ENCODE assay signal across 27 cellular contexts in genomic region chr13:113805431-113806103, GRCh38. TPM values are rescaled to one million over a fixed set of nuclear protein-coding genes. Genes with fewer than 3 reads are reported as not detected.
"Had no signal": no experiment of that assay in that cellular context is flagged by ENCODE, and none has a peak within 500 bp of the region (broad histone marks: within the 10 kb centered on the region; RNA-seq: fewer than 3 reads in every experiment).

No MANE protein-coding gene starts in this region.

- H3K27ac Mint-ChIP-seq: activated B cell treated with CpG ODN at 0.5 μM for 24 hours; activated CD8-positive, alpha-beta T cell treated with anti-CD3 and anti-CD28 coated beads for 36 hours; activated T-helper 17 cell treated with anti-CD3 and anti-CD28 coated beads, Interleukin-2, amount 50 U/mL, for 72 hours; dendritic cell treated with granulocyte-macrophage colony-stimulating factor and Interleukin-4, amounts not matched to agents 40 ng/mL and 50 ng/mL, for 4 days; nephron progenitor cell; stimulated activated effector memory CD8-positive, alpha-beta T cell treated with anti-CD3 and anti-CD28 coated beads, Interleukin-12 subunit alpha, Interleukin-12 subunit beta, amount 100 ng/mL, for 72 hours; stimulated activated naive CD8-positive, alpha-beta T cell treated with anti-CD3 and anti-CD28 coated beads, Interleukin-15, Interleukin-2, amounts not matched to agents 100 ng/mL and 50 ng/mL, for 24 hours had no signal

- H3K4me1 Mint-ChIP-seq: activated B cell treated with CpG ODN at 0.5 μM for 24 hours; activated T-helper 17 cell treated with anti-CD3 and anti-CD28 coated beads, Interleukin-2, amount 50 U/mL, for 72 hours had no signal

- H3K79me2 ChIP-seq: hepatocyte had no signal

- H3K4me1 ChIP-seq: pancreas, psoas muscle had no signal

- H3K27me3 ChIP-seq: hepatocyte, pancreas had no signal

- H3K27ac ChIP-seq: epithelial cell of prostate, esophagus squamous epithelium, hepatocyte, pancreas, psoas muscle, thoracic aorta had no signal

- H3K4me3 ChIP-seq: esophagus squamous epithelium, hepatocyte, lung, mucosa of descending colon, pancreas, psoas muscle, thoracic aorta had no signal

- H3K9me3 ChIP-seq: esophagus squamous epithelium, pancreas, psoas muscle had no signal

- H2AFZ ChIP-seq: hepatocyte had no signal

- ATAC-seq: activated CD8-positive, alpha-beta T cell treated with anti-CD3 and anti-CD28 coated beads for 36 hours; activated T-cell treated with anti-CD3 and anti-CD28 coated beads, Interleukin-2, amount 50 U/mL, for 4 hours; activated T-helper 17 cell treated with anti-CD3 and anti-CD28 coated beads, Interleukin-2, amount 50 U/mL, for 72 hours; mucosa of descending colon; pancreas; psoas muscle; stimulated activated effector memory CD8-positive, alpha-beta T cell treated with anti-CD3 and anti-CD28 coated beads, Interleukin-12 subunit alpha, Interleukin-12 subunit beta, amount 100 ng/mL, for 72 hours had no signal

- H3K36me3 ChIP-seq: esophagus squamous epithelium, pancreas, thoracic aorta had no signal

- H3K4me3 Mint-ChIP-seq: activated B cell treated with CpG ODN at 0.5 μM for 24 hours; activated CD8-positive, alpha-beta T cell treated with anti-CD3 and anti-CD28 coated beads for 36 hours; activated T-cell treated with anti-CD3 and anti-CD28 coated beads, Interleukin-2, amount 50 U/mL, for 4 hours; activated T-helper 17 cell treated with anti-CD3 and anti-CD28 coated beads, Interleukin-2, amount 50 U/mL, for 72 hours; dendritic cell treated with granulocyte-macrophage colony-stimulating factor and Interleukin-4, amounts not matched to agents 40 ng/mL and 50 ng/mL, for 4 days; nephron progenitor cell; stimulated activated effector memory CD8-positive, alpha-beta T cell treated with anti-CD3 and anti-CD28 coated beads, Interleukin-12 subunit alpha, Interleukin-12 subunit beta, amount 100 ng/mL, for 72 hours; stimulated activated naive CD8-positive, alpha-beta T cell treated with anti-CD3 and anti-CD28 coated beads, Interleukin-15, Interleukin-2, amounts not matched to agents 100 ng/mL and 50 ng/mL, for 24 hours had no signal

- H3K9me3 Mint-ChIP-seq: activated T-helper 17 cell treated with anti-CD3 and anti-CD28 coated beads, Interleukin-2, amount 50 U/mL, for 72 hours had no signal

- H3K4me2 ChIP-seq: hepatocyte had no signal

- DNase-seq: activated B cell treated with CpG ODN at 0.5 μM for 24 hours; activated CD4-positive, alpha-beta T cell treated with anti-CD3 and anti-CD28 coated beads, Interleukin-2, amount 50 U/mL, for 1 hour; activated CD8-positive, alpha-beta T cell treated with anti-CD3 and anti-CD28 coated beads for 36 hours; activated gamma-delta T cell treated with Interleukin-2 at 50 U/mL for 16 hours; activated naive CD4-positive, alpha-beta T cell treated with anti-CD3 and anti-CD28 coated beads, Interleukin-2, amount 50 U/mL, for 16 hours; activated T-cell treated with anti-CD3 and anti-CD28 coated beads, Interleukin-2, amount 50 U/mL, for 4 hours; amniotic stem cell; central memory CD4-positive, alpha-beta T cell; esophagus squamous epithelium; glutamatergic neuron; nephron progenitor cell; stimulated activated CD4-positive, alpha-beta T cell treated with anti-CD3 and anti-CD28 coated beads, Interleukin-12 subunit alpha, Interleukin-12 subunit beta, amount 100 ng/mL, for 4 hours; stimulated activated CD4-positive, alpha-beta T cell treated with anti-CD3 and anti-CD28 coated beads, Interleukin-4, amount 100 ng/mL, for 24 hours; T-helper 2 cell; trophoblast cell had no signal

- H3K27me3 Mint-ChIP-seq: activated B cell treated with CpG ODN at 0.5 μM for 24 hours; activated CD8-positive, alpha-beta T cell treated with anti-CD3 and anti-CD28 coated beads for 36 hours; activated T-helper 17 cell treated with anti-CD3 and anti-CD28 coated beads, Interleukin-2, amount 50 U/mL, for 72 hours; stimulated activated naive CD8-positive, alpha-beta T cell treated with anti-CD3 and anti-CD28 coated beads, Interleukin-15, Interleukin-2, amounts not matched to agents 100 ng/mL and 50 ng/mL, for 24 hours had no signal

RNA-seq across cellular contexts. Expression of gene TMEM255B, which starts 46.5 kb away (rescaled TPM):
- total RNA-seq: frontal cortex had no signal
